Comparison of ENCODE assay signal across 8 cellular contexts in the genomic region with DNA sequence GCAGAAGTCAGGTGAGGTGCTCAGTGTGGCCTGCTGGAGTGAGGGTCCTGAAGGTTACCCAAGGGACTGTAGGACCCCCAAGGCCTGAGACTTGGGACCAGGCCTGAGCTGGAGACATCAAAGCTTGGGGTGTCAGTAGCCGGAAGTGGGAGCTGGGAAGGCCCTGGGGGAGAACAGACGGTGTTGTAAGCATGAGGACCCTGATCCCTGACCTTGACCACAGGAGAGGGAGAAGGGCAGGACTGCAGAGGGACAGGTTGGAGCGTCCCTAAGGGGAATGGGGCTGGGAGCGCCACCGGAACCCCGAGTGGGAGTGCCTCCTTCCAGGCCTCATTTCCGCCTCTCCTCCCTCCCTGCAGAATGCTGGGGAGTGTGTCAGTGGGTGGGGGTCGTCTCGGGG. TPM values are rescaled to one million over a fixed set of nuclear protein-coding genes. Genes with fewer than 3 reads are reported as not detected.
DNase-seq lines count a peak whose midpoint lies in the region; ATAC-seq and TF ChIP-seq lines count a peak whose summit lies in the region.
"Had no signal": no experiment of that assay in that cellular context is flagged by ENCODE, and none has a peak within 500 bp of the region (broad histone marks: within the 10 kb centered on the region; RNA-seq: fewer than 3 reads in every experiment).

No MANE protein-coding gene starts in this region.

- H3K27ac ChIP-seq in VCaP (peak overlapping the region; percentile 54; the same call in 1 of the 2 replicates), gastroesophageal sphincter (peak overlapping the region in 3 of 4 donors; percentile 85 to 88 (median 85)), spleen (peak overlapping the region in 5 of 8 donors; percentile 82 to 91 (median 90))

- ATAC-seq in gastroesophageal sphincter = no peak
- ATAC-seq in HG03025 (IDR thresholded peaks at IDR 0.05; ENCODE audit: low FRiP score, unreplicated experiment) = no peak

- H3K9me3 ChIP-seq in HAP-1 (no peaks in the 10 kb centered on the region), gastroesophageal sphincter (no peaks in the 10 kb centered on the region), spleen (no peaks in the 10 kb centered on the region)

- TF ChIP-seq CTCF in VCaP (conservative IDR thresholded peaks at IDR 0.05) (no peak), gastroesophageal sphincter (IDR thresholded peaks at IDR 0.05) (no peak), spleen (IDR thresholded peaks at IDR 0.05 in 8 of 11, conservative IDR thresholded peaks at IDR 0.05 in 3 of 11) (no peak)

- intact Hi-C loops in spleen (cut with DNase I; ENCODE audit: low total_unique reads) = no loop called here

- no peak for TF ChIP-seq EP300 in gastroesophageal sphincter (IDR thresholded peaks at IDR 0.05)

- TF ChIP-seq POLR2A in gastroesophageal sphincter (IDR thresholded peaks at IDR 0.05) = no peak
- no peak for TF ChIP-seq POLR2A in spleen (IDR thresholded peaks at IDR 0.05)

- H3K27me3 ChIP-seq in HAP-1 (ENCODE audit: low read depth) = no peaks in the 10 kb centered on the region
- no peaks in the 10 kb centered on the region for H3K27me3 ChIP-seq in gastroesophageal sphincter
- no peaks in the 10 kb centered on the region for H3K27me3 ChIP-seq in spleen (replicated peaks in 1 of 7)

- H3K4me1 ChIP-seq in HAP-1 (peaks cover 4% of the 10 kb centered on the region), gastroesophageal sphincter (peaks cover 0 to 22% (median 11%) of the 10 kb centered on the region in 3 donors), spleen (peaks cover 11 to 55% (median 24%) of the 10 kb centered on the region in 6 donors)

- DNase-seq in HAP-1 (ENCODE audit: low spot score in 2 of 2) (no peak), spleen (no peak), activated gamma-delta T cell treated with Interleukin-2 at 50 U/mL for 16 hours (no peak), DMS 273 (lab: John Stamatoyannopoulos, UW; ENCODE audit: unreplicated experiment) (no peak)

- H3K36me3 ChIP-seq in HAP-1 (replicated peaks) = no peaks in the 10 kb centered on the region
- H3K36me3 ChIP-seq in gastroesophageal sphincter = peaks cover 0 to 13% of the 10 kb centered on the region in 2 donors
- peaks cover 0 to 12% (median 0%) of the 10 kb centered on the region in 6 donors for H3K36me3 ChIP-seq in spleen

- 100% methylated on average over 2 of the region's 9 CpGs; no CpG with 5 or more reads in 1 of the 2 donors for WGBS in gastroesophageal sphincter (ENCODE audit: low coverage in 1 of 2), 2 donors
- WGBS in spleen, 5 donors = 70 to 87% (median 77%) methylated on average over 9 of the region's 9 CpGs

- in situ Hi-C loops in HAP-1 (cut with MboI; ENCODE audit: low sequenced_read_pairs) = no loop called here

- H3K4me3 ChIP-seq in HAP-1 = peak overlapping the region; percentile 51
- H3K4me3 ChIP-seq in gastroesophageal sphincter = peak overlapping the region in 1 of 2 donors; percentile 78
- H3K4me3 ChIP-seq in spleen = peak overlapping the region in 3 of 8 donors; percentile 73 to 94 (median 91)

RNA-seq across cellular contexts. Expression of a gene that starts 0.5 kb away (rescaled TPM):
- not detected for total RNA-seq in gastroesophageal sphincter
- 1 to 10 TPM in 6 of 7 donors, under 1 TPM in 1; 0.60 to 3.1 (median 2.0) TPM for total RNA-seq in spleen
- polyA plus RNA-seq in spleen = under 1 TPM; 0.12 to 0.98 (median 0.61) TPM
- total RNA-seq: kidney epithelial cell had no signal

RNA-seq across cellular contexts. Expression of a gene that starts 0.9 kb away (rescaled TPM):
- 10 to 100 TPM in 3 of 4 donors, 1 to 10 TPM in 1; 8.7 to 19.3 (median 16.8) TPM for total RNA-seq in gastroesophageal sphincter
- total RNA-seq in spleen = 10 to 100 TPM in 4 of 7 donors, 1 to 10 TPM in 3; 8.1 to 17.9 (median 10.7) TPM
- 10 to 100 TPM in 2 of 3 donors, 1 to 10 TPM in 1; 7.4 to 17.5 (median 14.7) TPM for polyA plus RNA-seq in spleen

RNA-seq across cellular contexts. Expression of a gene that starts 9.6 kb away (rescaled TPM):
- total RNA-seq in gastroesophageal sphincter = under 1 TPM in 1 of 4 donors, not detected in 3; 0.31 TPM
- total RNA-seq in spleen = under 1 TPM in 4 of 7 donors, not detected in 3; 0.13 to 0.21 (median 0.17) TPM
- under 1 TPM; 0.09 to 0.13 (median 0.12) TPM for polyA plus RNA-seq in spleen
- total RNA-seq: kidney epithelial cell had no signal

RNA-seq across cellular contexts. Expression of a gene that starts 18.7 kb away (rescaled TPM):
- 1 to 10 TPM; 5.9 to 8.9 (median 7.6) TPM for total RNA-seq in gastroesophageal sphincter
- total RNA-seq in spleen = 10 to 100 TPM; 16.8 to 36.5 (median 24.5) TPM
- polyA plus RNA-seq in spleen = 10 to 100 TPM; 17.9 to 29.1 (median 18.4) TPM
